8 cellular contexts compared by ENCODE assay signal in genomic region chr6:95576218-95576617, GRCh38. TPM values are rescaled to one million over a fixed set of nuclear protein-coding genes. Genes with fewer than 3 reads are reported as not detected.
DNase-seq lines count a peak whose midpoint lies in the region; ATAC-seq and TF ChIP-seq lines count a peak whose summit lies in the region.

No MANE protein-coding gene starts in this region.

- H3K9me3 ChIP-seq in RWPE2 (ENCODE audit: severe bottlenecking) = no peaks in the 10 kb centered on the region
- H3K9me3 ChIP-seq in skeletal muscle tissue (ENCODE audit: control insufficient read depth in 3 of 3, low read length in 3 of 3) = no peaks in the 10 kb centered on the region

- H3K36me3 ChIP-seq in RWPE2 (ENCODE audit: low read depth) = no peaks in the 10 kb centered on the region
- H3K36me3 ChIP-seq in skeletal muscle tissue (ENCODE audit: control insufficient read depth in 3 of 3, insufficient read depth in 3 of 3, low read length in 3 of 3) = no peaks in the 10 kb centered on the region

- H3K27me3 ChIP-seq in RWPE2 (ENCODE audit: insufficient read depth, poor library complexity, severe bottlenecking) (no peaks in the 10 kb centered on the region), skeletal muscle tissue (ENCODE audit: control insufficient read depth in 3 of 3, insufficient read depth in 3 of 3, low read length in 3 of 3) (no peaks in the 10 kb centered on the region)

- no peak for ATAC-seq in RWPE2 (ENCODE audit: low read depth)

- TF ChIP-seq CTCF in RWPE2 (IDR thresholded peaks at IDR 0.05; ENCODE audit: poor library complexity, severe bottlenecking) = no peak

- H3K4me1 ChIP-seq in RWPE2 (ENCODE audit: insufficient read depth, poor library complexity, severe bottlenecking) = peaks cover 22% of the 10 kb centered on the region
- peaks cover 0 to 10% (median 3%) of the 10 kb centered on the region in 3 donors for H3K4me1 ChIP-seq in skeletal muscle tissue (ENCODE audit: control insufficient read depth in 3 of 3, insufficient read depth in 3 of 3, low read length in 3 of 3)

- peak; percentile 23 for DNase-seq in DMS53 (lab: John Stamatoyannopoulos, UW)
- DNase-seq in DMS53 treated with DMSO at 0.1 percent for 48 hours (lab: John Stamatoyannopoulos, UW; ENCODE audit: unreplicated experiment) = no peak
- DNase-seq in RWPE2 (ENCODE audit: low spot score) = no peak
- peak; percentile 9 for DNase-seq in fibroblast of peridontal ligament (ENCODE audit: extremely low read depth)
- no peak for DNase-seq in NOMO-1 (lab: John Stamatoyannopoulos, UW; ENCODE audit: unreplicated experiment in 2 of 2)
- no peak for DNase-seq in NCI-H510A treated with DMSO at 0.1 percent for 48 hours (lab: John Stamatoyannopoulos, UW)
- no peak for DNase-seq in hippocampal formation (lab: John Stamatoyannopoulos, UW)

- H3K27ac ChIP-seq in RWPE2 (ENCODE audit: poor library complexity, severe bottlenecking) (peak overlapping the region; percentile 90), skeletal muscle tissue (ENCODE audit: low read depth, low read length) (peak overlapping the region; percentile 73)

- peak overlapping the region; percentile 79 to 94 (median 84) for H3K9ac ChIP-seq in skeletal muscle tissue (ENCODE audit: low read depth in 1 of 3, low read length in 3 of 3)

- H3K4me3 ChIP-seq in RWPE2 (ENCODE audit: severe bottlenecking) (peak overlapping the region; percentile 59), skeletal muscle tissue (ENCODE audit: low read length in 3 of 3) (peak overlapping the region; percentile 90 to 99 (median 93))

RNA-seq across cellular contexts. Expression of gene MANEA, which starts 1.1 kb away (rescaled TPM):
- 6.3 TPM for total RNA-seq in skeletal muscle tissue

Comparison
In these comparisons a context has a peak if more than half of its experiments do, and no peak if none do; other contexts are left out.
1. DNase-seq: peak in DMS53 (single experiment) and fibroblast of peridontal ligament (single experiment); none in DMS53 treated with DMSO at 0.1 percent for 48 hours (single experiment), RWPE2 (single experiment), NOMO-1 (0 of 2), NCI-H510A treated with DMSO at 0.1 percent for 48 hours (single experiment) and hippocampal formation (0 of 2).